16 cellular contexts compared by ENCODE assay signal in genomic region chr4:40699648-40700047, GRCh38. TPM values are rescaled to one million over a fixed set of nuclear protein-coding genes. Genes with fewer than 3 reads are reported as not detected.
DNase-seq lines count a peak whose midpoint lies in the region; ATAC-seq, FAIRE-seq and TF ChIP-seq lines count a peak whose summit lies in the region.
"Had no signal": no experiment of that assay in that cellular context is flagged by ENCODE, and none has a peak within 500 bp of the region (broad histone marks: within the 10 kb centered on the region; RNA-seq: fewer than 3 reads in every experiment).

No MANE protein-coding gene starts in this region.

- peaks cover 3% of the 10 kb centered on the region for H3K9me3 Mint-ChIP-seq in activated T-cell treated with anti-CD3 and anti-CD28 coated beads, Interleukin-2, amount 50 U/mL, for 4 hours
- no peaks in the 10 kb centered on the region for H3K9me3 Mint-ChIP-seq in stimulated activated naive CD8-positive, alpha-beta T cell treated with anti-CD3 and anti-CD28 coated beads, Interleukin-15, Interleukin-2, amounts not matched to agents 100 ng/mL and 50 ng/mL, for 24 hours
- H3K9me3 Mint-ChIP-seq: GM23338, mesothelial cell of epicardium had no signal

- peak overlapping the region; percentile 10 for H3K27ac Mint-ChIP-seq in stimulated activated naive CD8-positive, alpha-beta T cell treated with anti-CD3 and anti-CD28 coated beads, Interleukin-15, Interleukin-2, amounts not matched to agents 100 ng/mL and 50 ng/mL, for 24 hours
- H3K27ac Mint-ChIP-seq: GM23338 had no signal

- no peaks in the 10 kb centered on the region for H3K36me3 Mint-ChIP-seq in activated T-cell treated with anti-CD3 and anti-CD28 coated beads, Interleukin-2, amount 50 U/mL, for 4 hours (ENCODE audit: insufficient read depth)
- no peaks in the 10 kb centered on the region for H3K36me3 Mint-ChIP-seq in stimulated activated naive CD8-positive, alpha-beta T cell treated with anti-CD3 and anti-CD28 coated beads, Interleukin-15, Interleukin-2, amounts not matched to agents 100 ng/mL and 50 ng/mL, for 24 hours (ENCODE audit: low read depth)
- H3K36me3 Mint-ChIP-seq: mesothelial cell of epicardium had no signal

- H3K27me3 ChIP-seq in small intestine (ENCODE audit: control insufficient read depth in 2 of 2, insufficient read depth in 2 of 2, low read length in 2 of 2): no peaks in the 10 kb centered on the region
- H3K27me3 ChIP-seq: dorsolateral prefrontal cortex, gastrocnemius medialis, SJCRH30, upper lobe of left lung had no signal

- no peak overlapping the region for H3K27ac ChIP-seq in small intestine (ENCODE audit: low read depth in 1 of 2, low read length in 1 of 2)
- H3K27ac ChIP-seq: dorsolateral prefrontal cortex, gastrocnemius medialis, SJCRH30, upper lobe of left lung had no signal

- no peak for FAIRE-seq in small intestine (lab: Jason Lieb, UNC)

- no peaks in the 10 kb centered on the region for H3K27me3 Mint-ChIP-seq in activated T-cell treated with anti-CD3 and anti-CD28 coated beads, Interleukin-2, amount 50 U/mL, for 4 hours (ENCODE audit: low read depth)
- no peaks in the 10 kb centered on the region for H3K27me3 Mint-ChIP-seq in stimulated activated naive CD8-positive, alpha-beta T cell treated with anti-CD3 and anti-CD28 coated beads, Interleukin-15, Interleukin-2, amounts not matched to agents 100 ng/mL and 50 ng/mL, for 24 hours

- no peak for TF ChIP-seq CTCF in choroid plexus epithelial cell (conservative IDR thresholded peaks at IDR 0.05; ENCODE audit: low read depth, low read length)

- 80 to 91% (median 84%) methylated on average over 5 of the region's 5 CpGs for WGBS in small intestine, 3 donors

- no peak overlapping the region for H3K4me3 Mint-ChIP-seq in activated T-cell treated with anti-CD3 and anti-CD28 coated beads, Interleukin-2, amount 50 U/mL, for 4 hours
- H3K4me3 Mint-ChIP-seq in stimulated activated naive CD8-positive, alpha-beta T cell treated with anti-CD3 and anti-CD28 coated beads, Interleukin-15, Interleukin-2, amounts not matched to agents 100 ng/mL and 50 ng/mL, for 24 hours: peak overlapping the region; percentile 3
- H3K4me3 Mint-ChIP-seq: GM23338, mesothelial cell of epicardium had no signal

- H3K4me3 ChIP-seq in choroid plexus epithelial cell (ENCODE audit: low read depth, low read length) (no peak overlapping the region), small intestine (ENCODE audit: low read depth in 1 of 2, low read length in 2 of 2) (no peak overlapping the region)
- H3K4me3 ChIP-seq: dorsolateral prefrontal cortex, gastrocnemius medialis, GM23338, SJCRH30, upper lobe of left lung had no signal

- no peaks in the 10 kb centered on the region for H3K36me3 ChIP-seq in small intestine (ENCODE audit: control insufficient read depth in 2 of 2, insufficient read depth in 2 of 2, low read length in 2 of 2)
- H3K36me3 ChIP-seq: gastrocnemius medialis, SJCRH30, upper lobe of left lung had no signal

- DNase-seq in activated T-cell treated with anti-CD3 and anti-CD28 coated beads, Interleukin-2, amount 50 U/mL, for 4 hours: no peak
- no peak for DNase-seq in activated T-cell treated with anti-CD3 and anti-CD28 coated beads, Interleukin-2, amount 50 U/mL, for 48 hours
- DNase-seq in M059J (ENCODE audit: low read depth) (peak; percentile 81), choroid plexus epithelial cell (ENCODE audit: low read depth) (peak; percentile 91), NCI-H2081 treated with DMSO at 0.1 percent for 48 hours (lab: John Stamatoyannopoulos, UW) (no peak), small intestine (no peak)
- DNase-seq: DMS 273 treated with DMSO at 0.1 percent for 48 hours, dorsolateral prefrontal cortex, gastrocnemius medialis, NCI-H1930, SJCRH30, upper lobe of left lung had no signal

- ATAC-seq in activated T-cell treated with anti-CD3 and anti-CD28 coated beads, Interleukin-2, amount 50 U/mL, for 4 hours: peak; percentile 53 to 73
- ATAC-seq in GM18858 (IDR thresholded peaks at IDR 0.05; ENCODE audit: unreplicated experiment): no peak
- ATAC-seq: gastrocnemius medialis had no signal

- H3K4me1 ChIP-seq in small intestine (ENCODE audit: control insufficient read depth in 2 of 2, insufficient read depth in 1 of 2, low read depth in 1 of 2, low read length in 1 of 2): no peaks in the 10 kb centered on the region
- H3K4me1 ChIP-seq: gastrocnemius medialis, SJCRH30, upper lobe of left lung had no signal

- H3K9me3 ChIP-seq in small intestine (ENCODE audit: control insufficient read depth, low read depth): no peaks in the 10 kb centered on the region
- H3K9me3 ChIP-seq: gastrocnemius medialis, SJCRH30, upper lobe of left lung had no signal

- peaks cover 21% of the 10 kb centered on the region for H3K4me1 Mint-ChIP-seq in activated T-cell treated with anti-CD3 and anti-CD28 coated beads, Interleukin-2, amount 50 U/mL, for 4 hours (ENCODE audit: low read depth)
- H3K4me1 Mint-ChIP-seq in stimulated activated naive CD8-positive, alpha-beta T cell treated with anti-CD3 and anti-CD28 coated beads, Interleukin-15, Interleukin-2, amounts not matched to agents 100 ng/mL and 50 ng/mL, for 24 hours (ENCODE audit: low read depth): peaks cover 32% of the 10 kb centered on the region

RNA-seq across cellular contexts. Expression of gene NSUN7, which starts 50.1 kb away (rescaled TPM):
- total RNA-seq in activated T-cell treated with anti-CD3 and anti-CD28 coated beads, Interleukin-2, amount 50 U/mL, for 4 hours: not detected
- total RNA-seq in M059J (2014; rRNA removed; shearing (Covaris generic)): 5.9 and 9.2 TPM in 2 replicates
- 1 to 10 TPM; 1.1 to 5.5 (median 1.1) TPM for polyA plus RNA-seq in small intestine

Comparison
In these comparisons a context has a peak if more than half of its experiments do, and no peak if none do; other contexts are left out.
1. DNase-seq: peak in M059J (single experiment) and choroid plexus epithelial cell (single experiment); none in activated T-cell treated with anti-CD3 and anti-CD28 coated beads, Interleukin-2, amount 50 U/mL, for 4 hours (single experiment), activated T-cell treated with anti-CD3 and anti-CD28 coated beads, Interleukin-2, amount 50 U/mL, for 48 hours (0 of 2), NCI-H2081 treated with DMSO at 0.1 percent for 48 hours (single experiment) and small intestine (single experiment).